36 cellular contexts compared by ENCODE assay signal in the genomic region with DNA sequence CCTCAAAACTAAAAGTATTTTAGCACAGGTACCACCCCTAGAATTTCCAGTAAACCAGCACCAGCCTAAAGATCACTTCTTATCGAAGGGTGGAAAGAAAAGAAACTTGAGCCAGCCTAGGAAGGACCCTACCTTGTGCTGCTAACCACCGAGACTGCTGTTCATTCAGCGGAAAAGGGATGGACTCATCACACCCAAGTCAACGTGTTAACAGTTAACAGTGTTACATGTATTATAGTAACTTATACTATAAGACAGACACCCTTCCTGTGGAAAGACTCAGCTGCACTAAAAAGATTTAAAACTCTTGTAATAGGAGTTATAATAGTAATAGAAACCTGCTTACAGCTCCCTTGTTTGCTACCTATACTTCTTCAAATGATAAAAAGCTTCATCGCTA. TPM values are rescaled to one million over a fixed set of nuclear protein-coding genes. Genes with fewer than 3 reads are reported as not detected.
"Had no signal": no experiment of that assay in that cellular context is flagged by ENCODE, and none has a peak within 500 bp of the region (broad histone marks: within the 10 kb centered on the region; RNA-seq: fewer than 3 reads in every experiment).

No MANE protein-coding gene starts in this region.

- H3K36me3 Mint-ChIP-seq: activated CD4-positive, alpha-beta memory T cell treated with anti-CD3 and anti-CD28 coated beads for 36 hours; activated CD8-positive, alpha-beta memory T cell treated with anti-CD3 and anti-CD28 coated beads, Interleukin-2, amount 10 ng/mL, durations not matched to agents 7 days and 5 days; activated naive CD4-positive, alpha-beta T cell treated with anti-CD3 and anti-CD28 coated beads, Interleukin-2, amount 10 ng/mL, durations not matched to agents 7 days and 5 days; activated naive CD4-positive, alpha-beta T cell treated with anti-CD3 and anti-CD28 coated beads, Interleukin-2, amount 50 U/mL, for 72 hours; activated naive CD8-positive, alpha-beta T cell treated with anti-CD3 and anti-CD28 coated beads, Interleukin-2, amount 10 ng/mL, durations not matched to agents 7 days and 5 days had no signal

- H3K27me3 Mint-ChIP-seq: activated CD4-positive, alpha-beta memory T cell treated with anti-CD3 and anti-CD28 coated beads for 36 hours; activated CD4-positive, alpha-beta T cell treated with anti-CD3 and anti-CD28 coated beads for 36 hours; activated CD4-positive, alpha-beta T cell treated with anti-CD3 and anti-CD28 coated beads, Interleukin-2, amount 10 ng/mL, durations not matched to agents 24 days and 14 days; activated CD8-positive, alpha-beta memory T cell treated with anti-CD3 and anti-CD28 coated beads, Interleukin-2, amount 10 ng/mL, durations not matched to agents 7 days and 5 days; central memory CD8-positive, alpha-beta T cell; dendritic cell treated with granulocyte-macrophage colony-stimulating factor and Interleukin-4, amounts not matched to agents 40 ng/mL and 50 ng/mL, for 4 days; T-helper 17 cell had no signal

- H3K27ac ChIP-seq: brain microvascular endothelial cell, coronary artery, dorsolateral prefrontal cortex, foreskin keratinocyte, gastrocnemius medialis, heart left ventricle had no signal

- H3K4me3 Mint-ChIP-seq: activated CD4-positive, alpha-beta memory T cell treated with anti-CD3 and anti-CD28 coated beads for 36 hours; activated CD4-positive, alpha-beta T cell treated with anti-CD3 and anti-CD28 coated beads for 36 hours; activated CD4-positive, alpha-beta T cell treated with anti-CD3 and anti-CD28 coated beads, Interleukin-2, amount 10 ng/mL, durations not matched to agents 24 days and 14 days; activated CD8-positive, alpha-beta memory T cell treated with anti-CD3 and anti-CD28 coated beads, Interleukin-2, amount 10 ng/mL, durations not matched to agents 7 days and 5 days; activated CD8-positive, alpha-beta T cell treated with anti-CD3 and anti-CD28 coated beads, Interleukin-2, amount 10 ng/mL, durations not matched to agents 7 days and 5 days; activated naive CD4-positive, alpha-beta T cell treated with anti-CD3 and anti-CD28 coated beads, Interleukin-2, amount 10 ng/mL, durations not matched to agents 7 days and 5 days; activated naive CD8-positive, alpha-beta T cell treated with anti-CD3 and anti-CD28 coated beads, Interleukin-2, amount 10 ng/mL, durations not matched to agents 7 days and 5 days; activated T-helper 1 cell treated with anti-CD3 and anti-CD28 coated beads, Interleukin-12 subunit alpha, Interleukin-12 subunit beta, Interleukin-2, Interleukin-4 antibody, amounts not matched to agents 30 ng/mL and 10 ng/mL and 1 ng/mL, durations not matched to agents 14 hours and 24 hours and 36 hours; central memory CD8-positive, alpha-beta T cell; dendritic cell treated with granulocyte-macrophage colony-stimulating factor and Interleukin-4, amounts not matched to agents 40 ng/mL and 50 ng/mL, for 4 days; endodermal cell; T-helper 17 cell; T-helper 2 cell treated with Interferon-gamma antibody and Interleukin-4, amounts not matched to agents 5 μg/mL and 100 μg/mL, for 36 hours had no signal

- H3K4me3 ChIP-seq: coronary artery, dorsolateral prefrontal cortex, gastrocnemius medialis, heart left ventricle had no signal

- ATAC-seq: activated CD4-positive, alpha-beta T cell treated with anti-CD3 and anti-CD28 coated beads for 36 hours; activated CD8-positive, alpha-beta memory T cell treated with anti-CD3 and anti-CD28 coated beads, Interleukin-2, amount 10 ng/mL, durations not matched to agents 7 days and 5 days; activated CD8-positive, alpha-beta T cell treated with anti-CD3 and anti-CD28 coated beads, Interleukin-2, amount 10 ng/mL, durations not matched to agents 7 days and 5 days; activated naive CD4-positive, alpha-beta T cell treated with anti-CD3 and anti-CD28 coated beads, Interleukin-2, amount 50 U/mL, for 72 hours; esophagus mucosa; foreskin keratinocyte; gastrocnemius medialis; heart left ventricle; T-helper 17 cell had no signal

- H3K4me1 Mint-ChIP-seq: activated CD4-positive, alpha-beta T cell treated with anti-CD3 and anti-CD28 coated beads for 36 hours; activated CD4-positive, alpha-beta T cell treated with anti-CD3 and anti-CD28 coated beads, Interleukin-2, amount 10 ng/mL, durations not matched to agents 24 days and 14 days; activated CD8-positive, alpha-beta memory T cell treated with anti-CD3 and anti-CD28 coated beads, Interleukin-2, amount 10 ng/mL, durations not matched to agents 7 days and 5 days; activated naive CD4-positive, alpha-beta T cell treated with anti-CD3 and anti-CD28 coated beads, Interleukin-2, amount 10 ng/mL, durations not matched to agents 7 days and 5 days; activated naive CD8-positive, alpha-beta T cell treated with anti-CD3 and anti-CD28 coated beads, Interleukin-2, amount 10 ng/mL, durations not matched to agents 7 days and 5 days; central memory CD8-positive, alpha-beta T cell; T-helper 17 cell had no signal

- FAIRE-seq: astrocyte, bronchial epithelial cell had no signal

- DNase-seq: activated CD4-positive, alpha-beta memory T cell treated with anti-CD3 and anti-CD28 coated beads for 36 hours; activated CD4-positive, alpha-beta T cell treated with anti-CD3 and anti-CD28 coated beads for 36 hours; activated CD4-positive, alpha-beta T cell treated with anti-CD3 and anti-CD28 coated beads, Interleukin-2, amount 10 ng/mL, durations not matched to agents 24 days and 14 days; activated CD4-positive, CD25-positive, alpha-beta regulatory T cell; activated CD4-positive, CD25-positive, alpha-beta regulatory T cell treated with anti-CD3 and anti-CD28 coated beads, Interleukin-2, amount 50 U/mL, for 72 hours; activated CD8-positive, alpha-beta memory T cell treated with anti-CD3 and anti-CD28 coated beads, Interleukin-2, amount 10 ng/mL, durations not matched to agents 7 days and 5 days; activated CD8-positive, alpha-beta memory T cell treated with anti-CD3 and anti-CD28 coated beads, Interleukin-2, amount 50 U/mL, for 4 hours; activated CD8-positive, alpha-beta T cell treated with anti-CD3 and anti-CD28 coated beads, Interleukin-2, amount 10 ng/mL, durations not matched to agents 7 days and 5 days; activated effector memory CD4-positive, alpha-beta T cell treated with anti-CD3 and anti-CD28 coated beads, Interleukin-2, amount 50 U/mL, for 16 hours; activated naive CD4-positive, alpha-beta T cell; activated naive CD4-positive, alpha-beta T cell treated with anti-CD3 and anti-CD28 coated beads, Interleukin-2, amount 10 ng/mL, durations not matched to agents 7 days and 5 days; activated naive CD8-positive, alpha-beta T cell treated with anti-CD3 and anti-CD28 coated beads, Interleukin-2, amount 10 ng/mL, durations not matched to agents 7 days and 5 days; activated T-cell treated with anti-CD3 and anti-CD28 coated beads, Interleukin-2, amount 50 U/mL, for 1 hour; activated T-cell treated with anti-CD3 and anti-CD28 coated beads, Interleukin-2, amount 50 U/mL, for 48 hours; brain microvascular endothelial cell; dorsolateral prefrontal cortex; effector memory CD4-positive, alpha-beta T cell; endodermal cell; foreskin keratinocyte; gastrocnemius medialis; glutamatergic neuron; heart left ventricle; T-helper 1 cell; T-helper 17 cell; T1000 had no signal

- H3K27me3 ChIP-seq: brain microvascular endothelial cell, foreskin keratinocyte, gastrocnemius medialis, heart left ventricle had no signal

- H3K36me3 ChIP-seq: brain microvascular endothelial cell, gastrocnemius medialis had no signal

- H3K27ac Mint-ChIP-seq: activated CD4-positive, alpha-beta memory T cell treated with anti-CD3 and anti-CD28 coated beads for 36 hours; activated CD4-positive, alpha-beta T cell treated with anti-CD3 and anti-CD28 coated beads for 36 hours; activated CD4-positive, alpha-beta T cell treated with anti-CD3 and anti-CD28 coated beads, Interleukin-2, amount 10 ng/mL, durations not matched to agents 24 days and 14 days; activated CD8-positive, alpha-beta memory T cell treated with anti-CD3 and anti-CD28 coated beads, Interleukin-2, amount 10 ng/mL, durations not matched to agents 7 days and 5 days; activated CD8-positive, alpha-beta T cell treated with anti-CD3 and anti-CD28 coated beads, Interleukin-2, amount 10 ng/mL, durations not matched to agents 7 days and 5 days; activated naive CD4-positive, alpha-beta T cell treated with anti-CD3 and anti-CD28 coated beads, Interleukin-2, amount 10 ng/mL, durations not matched to agents 7 days and 5 days; activated naive CD4-positive, alpha-beta T cell treated with anti-CD3 and anti-CD28 coated beads, Interleukin-2, amount 50 U/mL, for 72 hours; activated naive CD8-positive, alpha-beta T cell treated with anti-CD3 and anti-CD28 coated beads, Interleukin-2, amount 10 ng/mL, durations not matched to agents 7 days and 5 days; activated T-helper 1 cell treated with anti-CD3 and anti-CD28 coated beads, Interleukin-12 subunit alpha, Interleukin-12 subunit beta, Interleukin-2, Interleukin-4 antibody, amounts not matched to agents 30 ng/mL and 10 ng/mL and 1 ng/mL, durations not matched to agents 14 hours and 24 hours and 36 hours; activated T-helper 2 cell treated with anti-CD3 and anti-CD28 coated beads, Interferon-gamma antibody, Interleukin-2, Interleukin-4, amounts not matched to agents 10 μg/mL and 5 μg/mL and 100 μg/mL, durations not matched to agents 14 hours and 24 hours and 36 hours; dendritic cell treated with granulocyte-macrophage colony-stimulating factor and Interleukin-4, amounts not matched to agents 40 ng/mL and 50 ng/mL, for 4 days; endodermal cell; T-helper 17 cell; T-helper 2 cell treated with Interferon-gamma antibody and Interleukin-4, amounts not matched to agents 5 μg/mL and 100 μg/mL, for 36 hours had no signal

- H3K4me1 ChIP-seq: foreskin keratinocyte had no signal

- H3K9me3 Mint-ChIP-seq: activated CD4-positive, alpha-beta memory T cell treated with anti-CD3 and anti-CD28 coated beads for 36 hours; activated CD4-positive, alpha-beta T cell treated with anti-CD3 and anti-CD28 coated beads, Interleukin-2, amount 10 ng/mL, durations not matched to agents 24 days and 14 days; activated naive CD4-positive, alpha-beta T cell treated with anti-CD3 and anti-CD28 coated beads, Interleukin-2, amount 10 ng/mL, durations not matched to agents 7 days and 5 days; activated naive CD4-positive, alpha-beta T cell treated with anti-CD3 and anti-CD28 coated beads, Interleukin-2, amount 50 U/mL, for 72 hours; activated naive CD8-positive, alpha-beta T cell treated with anti-CD3 and anti-CD28 coated beads, Interleukin-2, amount 10 ng/mL, durations not matched to agents 7 days and 5 days; activated T-helper 1 cell treated with anti-CD3 and anti-CD28 coated beads, Interleukin-12 subunit alpha, Interleukin-12 subunit beta, Interleukin-2, Interleukin-4 antibody, amounts not matched to agents 30 ng/mL and 10 ng/mL and 1 ng/mL, durations not matched to agents 14 hours and 24 hours and 36 hours; activated T-helper 2 cell treated with anti-CD3 and anti-CD28 coated beads, Interferon-gamma antibody, Interleukin-2, Interleukin-4, amounts not matched to agents 10 μg/mL and 5 μg/mL and 100 μg/mL, durations not matched to agents 14 hours and 24 hours and 36 hours; central memory CD8-positive, alpha-beta T cell; T-helper 2 cell treated with Interferon-gamma antibody and Interleukin-4, amounts not matched to agents 5 μg/mL and 100 μg/mL, for 36 hours had no signal

- H3K9me3 ChIP-seq: gastrocnemius medialis, heart left ventricle had no signal

RNA-seq across cellular contexts. Expression of a gene that starts 59.1 kb away (rescaled TPM):
- total RNA-seq: activated CD4-positive, alpha-beta memory T cell treated with anti-CD3 and anti-CD28 coated beads for 36 hours; activated CD4-positive, alpha-beta T cell treated with anti-CD3 and anti-CD28 coated beads, Interleukin-2, amount 10 ng/mL, durations not matched to agents 24 days and 14 days; activated CD8-positive, alpha-beta memory T cell treated with anti-CD3 and anti-CD28 coated beads for 36 hours; activated CD8-positive, alpha-beta T cell treated with anti-CD3 and anti-CD28 coated beads, Interleukin-2, amount 10 ng/mL, durations not matched to agents 7 days and 5 days; activated T-helper 2 cell treated with anti-CD3 and anti-CD28 coated beads, Interferon-gamma antibody, Interleukin-2, Interleukin-4, amounts not matched to agents 10 μg/mL and 5 μg/mL and 100 μg/mL, durations not matched to agents 14 hours and 24 hours and 36 hours; foreskin keratinocyte had no signal
- polyA plus RNA-seq: foreskin keratinocyte had no signal
